ENCODE assay signal across 19 cellular contexts in the genomic region with DNA sequence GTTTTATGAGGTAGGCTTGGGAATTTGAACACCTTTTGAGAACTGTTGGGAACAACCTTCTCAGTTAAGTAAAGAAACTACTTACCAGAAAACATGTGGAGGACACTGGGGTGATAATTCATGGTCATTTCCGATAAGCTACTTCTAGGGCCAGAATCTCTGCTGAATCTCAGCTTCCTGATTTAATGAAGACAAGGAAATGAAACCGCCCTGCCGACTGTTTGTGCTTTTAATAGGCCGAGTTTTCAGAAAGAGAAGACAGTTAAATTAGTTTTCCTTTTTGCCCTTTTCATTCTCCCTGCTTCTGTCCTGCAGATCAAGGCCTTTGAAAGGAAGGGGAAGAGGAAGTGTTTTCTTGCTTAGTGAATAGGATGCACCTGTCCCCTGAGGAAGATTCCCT.
DNase-seq lines count a peak whose midpoint lies in the region; ATAC-seq and TF ChIP-seq lines count a peak whose summit lies in the region.
"Had no signal": no experiment of that assay in that cellular context is flagged by ENCODE, and none has a peak within 500 bp of the region (broad histone marks: within the 10 kb centered on the region; RNA-seq: fewer than 3 reads in every experiment).

No MANE protein-coding gene starts in this region.

- H3K4me2 ChIP-seq in BLaER1 treated with 17β-estradiol and CSF1 and Interleukin-3, amounts not matched to agents 10 nM and 100 nM, result peak overlapping the region; percentile 88 to 98 (median 94)
- peak overlapping the region; percentile 38 for H3K4me2 ChIP-seq in Karpas-422 (ENCODE audit: low read depth, low read length, poor library complexity, severe bottlenecking)

- peaks cover 33 to 75% (median 51%) of the 10 kb centered on the region in 3 donors for H3K4me1 Mint-ChIP-seq in naive B cell
- H3K4me1 Mint-ChIP-seq: activated CD8-positive, alpha-beta memory T cell treated with anti-CD3 and anti-CD28 coated beads, Interleukin-2, amount 10 ng/mL, durations not matched to agents 7 days and 5 days had no signal

- ATAC-seq in naive B cell (ENCODE audit: low read depth in 2 of 2) (peak; percentile 56), HG02642 (IDR thresholded peaks at IDR 0.05; ENCODE audit: poor library complexity, unreplicated experiment) (no peak)
- ATAC-seq: activated CD4-positive, CD25-positive, alpha-beta regulatory T cell treated with anti-CD3 and anti-CD28 coated beads, Interleukin-2, amount 50 U/mL, for 24 hours; activated CD8-positive, alpha-beta memory T cell treated with anti-CD3 and anti-CD28 coated beads, Interleukin-2, amount 10 ng/mL, durations not matched to agents 7 days and 5 days; psoas muscle had no signal

- H3K27ac ChIP-seq in BLaER1 treated with 17β-estradiol and CSF1 and Interleukin-3, amounts not matched to agents 10 nM and 100 nM, result peak overlapping the region; percentile 78 to 92 (median 89)
- H3K27ac ChIP-seq in Karpas-422 (ENCODE audit: low read length) (no peak overlapping the region), caudate nucleus (ENCODE audit: low read depth, low read length) (peak overlapping the region; percentile 63), WERI-Rb-1 (no peak overlapping the region), SJCRH30 (no peak overlapping the region)
- H3K27ac ChIP-seq: GM23248, psoas muscle had no signal

- DNase-seq in Karpas-422 (peak; percentile 71), caudate nucleus (lab: John Stamatoyannopoulos, UW) (no peak), naive B cell (peak; percentile 56), WERI-Rb-1 (no peak), SJCRH30 (no peak), NCI-H226 (no peak)
- DNase-seq: activated CD8-positive, alpha-beta memory T cell treated with anti-CD3 and anti-CD28 coated beads, Interleukin-2, amount 10 ng/mL, durations not matched to agents 7 days and 5 days; activated gamma-delta T cell; cortex of kidney; GM23248; heart right ventricle; kidney glomerular epithelial cell; NCI-H2081; NCI-H526; psoas muscle; stimulated activated CD4-positive, alpha-beta T cell treated with anti-CD3 and anti-CD28 coated beads, Interleukin-15, amount 100 ng/mL, for 24 hours had no signal

- no peak for TF ChIP-seq CTCF in WERI-Rb-1 (IDR thresholded peaks at IDR 0.05; ENCODE audit: low read depth, low read length)

- H3K27me3 ChIP-seq in BLaER1 treated with 17β-estradiol and CSF1 and Interleukin-3, amounts not matched to agents 10 nM and 100 nM, result no peaks in the 10 kb centered on the region
- no peaks in the 10 kb centered on the region for H3K27me3 ChIP-seq in Karpas-422 (ENCODE audit: low read length)
- no peaks in the 10 kb centered on the region for H3K27me3 ChIP-seq in WERI-Rb-1 (ENCODE audit: insufficient read depth, low read depth, severe bottlenecking)
- H3K27me3 ChIP-seq in SJCRH30, result peaks cover 9% of the 10 kb centered on the region; the same call in 1 of the 2 replicates
- H3K27me3 ChIP-seq: heart right ventricle had no signal

- peak overlapping the region; percentile 28 to 58 (median 40); a peak in 17 of 20 replicates for H3K4me3 ChIP-seq in BLaER1 treated with 17β-estradiol and CSF1 and Interleukin-3, amounts not matched to agents 10 nM and 100 nM
- H3K4me3 ChIP-seq in Karpas-422 (ENCODE audit: low read length), result no peak overlapping the region
- no peak overlapping the region for H3K4me3 ChIP-seq in WERI-Rb-1 (ENCODE audit: low read depth, low read length)
- H3K4me3 ChIP-seq in SJCRH30, result no peak overlapping the region
- H3K4me3 ChIP-seq: GM23248, heart right ventricle, psoas muscle had no signal

- H3K27ac Mint-ChIP-seq in naive B cell, result peak overlapping the region; percentile 91 to 98 (median 96)
- H3K27ac Mint-ChIP-seq: activated CD8-positive, alpha-beta memory T cell treated with anti-CD3 and anti-CD28 coated beads, Interleukin-2, amount 10 ng/mL, durations not matched to agents 7 days and 5 days had no signal

- H3K9me3 ChIP-seq in BLaER1 treated with 17β-estradiol and CSF1 and Interleukin-3, amounts not matched to agents 10 nM and 100 nM (replicated peaks in 1 of 11), result no peaks in the 10 kb centered on the region
- no peaks in the 10 kb centered on the region for H3K9me3 ChIP-seq in Karpas-422 (ENCODE audit: low read length)
- H3K9me3 ChIP-seq in WERI-Rb-1 (ENCODE audit: severe bottlenecking), result no peaks in the 10 kb centered on the region
- no peaks in the 10 kb centered on the region for H3K9me3 ChIP-seq in SJCRH30 (replicated peaks)
- H3K9me3 ChIP-seq: heart right ventricle, psoas muscle had no signal

- no peaks in the 10 kb centered on the region for H3K36me3 ChIP-seq in BLaER1 treated with 17β-estradiol and CSF1 and Interleukin-3, amounts not matched to agents 10 nM and 100 nM
- H3K36me3 ChIP-seq in Karpas-422 (ENCODE audit: insufficient read depth, low read length) (no peaks in the 10 kb centered on the region), WERI-Rb-1 (no peaks in the 10 kb centered on the region), SJCRH30 (no peaks in the 10 kb centered on the region)
- H3K36me3 ChIP-seq: heart right ventricle had no signal

- H3K36me3 Mint-ChIP-seq in naive B cell, result no peaks in the 10 kb centered on the region
- H3K36me3 Mint-ChIP-seq: activated CD8-positive, alpha-beta memory T cell treated with anti-CD3 and anti-CD28 coated beads, Interleukin-2, amount 10 ng/mL, durations not matched to agents 7 days and 5 days had no signal

- H3K27me3 Mint-ChIP-seq in naive B cell, result no peaks in the 10 kb centered on the region

- H4K20me1 ChIP-seq in BLaER1 treated with 17β-estradiol and CSF1 and Interleukin-3, amounts not matched to agents 10 nM and 100 nM, result peaks cover 0 to 45% (median 19%) of the 10 kb centered on the region in 11 experiments; a peak in 14 of 22 replicates
- no peaks in the 10 kb centered on the region for H4K20me1 ChIP-seq in Karpas-422 (ENCODE audit: insufficient read depth, low read depth, low read length)

- no peaks in the 10 kb centered on the region for H3K79me2 ChIP-seq in Karpas-422 (ENCODE audit: low read length)

- peak overlapping the region; percentile 6 to 93 (median 83) for H3K4me3 Mint-ChIP-seq in naive B cell
- H3K4me3 Mint-ChIP-seq: activated CD8-positive, alpha-beta memory T cell treated with anti-CD3 and anti-CD28 coated beads, Interleukin-2, amount 10 ng/mL, durations not matched to agents 7 days and 5 days had no signal

- peaks cover 85 to 97% (median 89%) of the 10 kb centered on the region in 10 experiments for H3K4me1 ChIP-seq in BLaER1 treated with 17β-estradiol and CSF1 and Interleukin-3, amounts not matched to agents 10 nM and 100 nM
- H3K4me1 ChIP-seq in Karpas-422 (ENCODE audit: low read length) (peaks cover 30% of the 10 kb centered on the region), SJCRH30 (no peaks in the 10 kb centered on the region; the same call in 1 of the 2 replicates)

- no peaks in the 10 kb centered on the region for H3K9me3 Mint-ChIP-seq in naive B cell

- H3K9ac ChIP-seq in BLaER1 treated with 17β-estradiol and CSF1 and Interleukin-3, amounts not matched to agents 10 nM and 100 nM, result peak overlapping the region; percentile 72 to 82 (median 79)
- H3K9ac ChIP-seq in Karpas-422 (ENCODE audit: low read length), result no peak overlapping the region
- H3K9ac ChIP-seq: GM23248 had no signal

- no peaks in the 10 kb centered on the region for H3K9me2 ChIP-seq in Karpas-422 (replicated peaks; ENCODE audit: insufficient read depth, low read length)

- H2AFZ ChIP-seq in Karpas-422 (ENCODE audit: low read length), result no peak overlapping the region
- H2AFZ ChIP-seq: GM23248 had no signal

Comparison
In these comparisons a context has a peak if more than half of its experiments do, and no peak if none do; other contexts are left out.
1. H3K27ac ChIP-seq: peak in BLaER1 treated with 17β-estradiol and CSF1 and Interleukin-3, amounts not matched to agents 10 nM and 100 nM (11 of 11) and caudate nucleus (single experiment); none in Karpas-422 (single experiment), WERI-Rb-1 (single experiment) and SJCRH30 (single experiment).
2. H3K4me3 ChIP-seq: peak in BLaER1 treated with 17β-estradiol and CSF1 and Interleukin-3, amounts not matched to agents 10 nM and 100 nM (10 of 10); none in Karpas-422 (single experiment), WERI-Rb-1 (single experiment) and SJCRH30 (single experiment).
3. DNase-seq: peak in Karpas-422 (single experiment) and naive B cell (single experiment); none in caudate nucleus (0 of 61), WERI-Rb-1 (single experiment), SJCRH30 (0 of 2) and NCI-H226 (single experiment).